ENCODE assay signal across 10 cellular contexts in genomic region chr7:90597879-90598278, GRCh38. TPM values are rescaled to one million over a fixed set of nuclear protein-coding genes. Genes with fewer than 3 reads are reported as not detected.
DNase-seq lines count a peak whose midpoint lies in the region; ATAC-seq and TF ChIP-seq lines count a peak whose summit lies in the region.
"Had no signal": no experiment of that assay in that cellular context is flagged by ENCODE, and none has a peak within 500 bp of the region (broad histone marks: within the 10 kb centered on the region; RNA-seq: fewer than 3 reads in every experiment).

No MANE protein-coding gene starts in this region.

- H3K9me3 ChIP-seq in DOHH2 (ENCODE audit: control insufficient read depth, insufficient read depth, low read length) = no peaks in the 10 kb centered on the region
- H3K9me3 ChIP-seq in endodermal cell (ENCODE audit: control insufficient read depth, low read length) = no peaks in the 10 kb centered on the region
- no peaks in the 10 kb centered on the region for H3K9me3 ChIP-seq in neural cell (ENCODE audit: low read length)

- no peak for TF ChIP-seq POLR2A in NB4 (IDR thresholded peaks at IDR 0.05; ENCODE audit: extremely low read depth, insufficient read length)

- no peaks in the 10 kb centered on the region for H4K20me1 ChIP-seq in DOHH2 (ENCODE audit: control insufficient read depth, insufficient read depth, low read depth, low read length)
- H4K20me1 ChIP-seq in neural cell (ENCODE audit: insufficient read depth) = no peaks in the 10 kb centered on the region

- no peak for TF ChIP-seq CTCF in DOHH2 (IDR thresholded peaks at IDR 0.05; ENCODE audit: low read depth, low read length, poor library complexity, severe bottlenecking)
- no peak for TF ChIP-seq CTCF in NB4 (IDR thresholded peaks at IDR 0.05; ENCODE audit: low read depth, low read length)
- no peak for TF ChIP-seq CTCF in endodermal cell (conservative IDR thresholded peaks at IDR 0.05)
- no peak for TF ChIP-seq CTCF in neural cell (IDR thresholded peaks at IDR 0.05; ENCODE audit: poor library complexity, severe bottlenecking)

- no peaks in the 10 kb centered on the region for H3K36me3 Mint-ChIP-seq in endodermal cell (ENCODE audit: low read depth)
- H3K36me3 Mint-ChIP-seq: naive thymus-derived CD4-positive, alpha-beta T cell had no signal

- no peaks in the 10 kb centered on the region for H3K9me3 Mint-ChIP-seq in endodermal cell
- H3K9me3 Mint-ChIP-seq: activated T-helper 2 cell treated with anti-CD3 and anti-CD28 coated beads, Interferon-gamma antibody, Interleukin-2, Interleukin-4, amounts not matched to agents 10 μg/mL and 5 μg/mL and 100 μg/mL, durations not matched to agents 14 hours and 24 hours and 36 hours had no signal

- H3K27me3 ChIP-seq in DOHH2 (ENCODE audit: control insufficient read depth, low read length) (peaks cover 28% of the 10 kb centered on the region), endodermal cell (ENCODE audit: control insufficient read depth, insufficient read depth, low read length, poor library complexity, severe bottlenecking) (peaks cover 16% of the 10 kb centered on the region), neural cell (ENCODE audit: insufficient read depth, low read depth, low read length) (no peaks in the 10 kb centered on the region)

- H3K27me3 Mint-ChIP-seq in endodermal cell (ENCODE audit: insufficient read depth) = peaks cover 22% of the 10 kb centered on the region

- H3K4me1 ChIP-seq in DOHH2 (ENCODE audit: control insufficient read depth, low read length) (peaks cover 43% of the 10 kb centered on the region), endodermal cell (ENCODE audit: control insufficient read depth, insufficient read depth, low read length) (peaks cover 2% of the 10 kb centered on the region)

- TF ChIP-seq RAD21 in neural cell (conservative IDR thresholded peaks at IDR 0.05) = no peak

- H3K79me2 ChIP-seq in DOHH2 (ENCODE audit: control insufficient read depth, low read length) (no peaks in the 10 kb centered on the region), neural cell (replicated peaks; ENCODE audit: insufficient read depth, low read length) (peaks cover 36% of the 10 kb centered on the region)

- peaks cover 9% of the 10 kb centered on the region for H3F3A ChIP-seq in DOHH2 (ENCODE audit: control insufficient read depth, insufficient read depth)
- no peaks in the 10 kb centered on the region for H3F3A ChIP-seq in neural cell (ENCODE audit: insufficient read depth, low read length, poor library complexity, severe bottlenecking)

- H3K4me1 Mint-ChIP-seq in endodermal cell = peaks cover 24% of the 10 kb centered on the region

- no peak for ATAC-seq in GM19467 (IDR thresholded peaks at IDR 0.05; ENCODE audit: unreplicated experiment)
- ATAC-seq: naive thymus-derived CD4-positive, alpha-beta T cell had no signal

- no peak for DNase-seq in NB4 (ENCODE audit: low read depth)
- DNase-seq in endodermal cell = no peak
- no peak for DNase-seq in NCI-H748 (lab: John Stamatoyannopoulos, UW; ENCODE audit: unreplicated experiment)
- no peak for DNase-seq in GOT3 (lab: John Stamatoyannopoulos, UW)
- DNase-seq in AML-193 (lab: John Stamatoyannopoulos, UW) = no peak
- DNase-seq: naive thymus-derived CD4-positive, alpha-beta T cell had no signal

- no peak for TF ChIP-seq EP300 in neural cell (conservative IDR thresholded peaks at IDR 0.05; ENCODE audit: poor library complexity, severe bottlenecking)

- no peaks in the 10 kb centered on the region for H3K9me2 ChIP-seq in DOHH2 (replicated peaks; ENCODE audit: control insufficient read depth, low read length)
- no peaks in the 10 kb centered on the region for H3K9me2 ChIP-seq in neural cell (ENCODE audit: insufficient read depth, low read length)

- H3K9ac ChIP-seq in endodermal cell (ENCODE audit: extremely low read depth, low read length, poor library complexity, severe bottlenecking) = no peak overlapping the region
- H3K9ac ChIP-seq in neural cell (ENCODE audit: low read length) = no peak overlapping the region

- no peak overlapping the region for H3K4me3 ChIP-seq in DOHH2 (ENCODE audit: low read length)
- peak overlapping the region; percentile 83 for H3K4me3 ChIP-seq in NB4 (ENCODE audit: low read depth, low read length)
- H3K4me3 ChIP-seq in endodermal cell (ENCODE audit: low read length) = peak overlapping the region; percentile 84
- H3K4me3 ChIP-seq in neural cell (ENCODE audit: low read length) = peak overlapping the region; percentile 90

- no peak overlapping the region for H2AFZ ChIP-seq in neural cell (ENCODE audit: low read depth, low read length)

- H3K36me3 ChIP-seq in DOHH2 (ENCODE audit: control insufficient read depth, low read length) (no peaks in the 10 kb centered on the region), endodermal cell (ENCODE audit: control insufficient read depth, insufficient read depth, low read length) (no peaks in the 10 kb centered on the region), neural cell (ENCODE audit: insufficient read depth, low read length) (no peaks in the 10 kb centered on the region)

- H3K4me2 ChIP-seq in DOHH2 (ENCODE audit: low read length) = peak overlapping the region; percentile 81
- peak overlapping the region; percentile 75 for H3K4me2 ChIP-seq in neural cell (ENCODE audit: low read length)

- H3K4me3 Mint-ChIP-seq in endodermal cell = peak overlapping the region; percentile 78

- WGBS in endodermal cell (ENCODE audit: insufficient coverage in 1 of 2, insufficient read length in 1 of 2), 2 experiments = 60 to 73% methylated on average over 1 to 6 of the region's 6 CpGs

- H3K27ac Mint-ChIP-seq in endodermal cell = no peak overlapping the region
- H3K27ac Mint-ChIP-seq: activated T-helper 2 cell treated with anti-CD3 and anti-CD28 coated beads, Interferon-gamma antibody, Interleukin-2, Interleukin-4, amounts not matched to agents 10 μg/mL and 5 μg/mL and 100 μg/mL, durations not matched to agents 14 hours and 24 hours and 36 hours had no signal

- H3K27ac ChIP-seq in DOHH2 (ENCODE audit: low read depth, low read length) (no peak overlapping the region), endodermal cell (ENCODE audit: low read depth, low read length) (no peak overlapping the region), neural cell (ENCODE audit: low read length) (no peak overlapping the region)

TF ChIP-seq in neural cell, 6 proteins besides CTCF, POLR2A, EP300 and RAD21:
- TF ChIP-seq MXI1 (conservative IDR thresholded peaks at IDR 0.05; ENCODE audit: poor library complexity, severe bottlenecking) = no peak

RNA-seq across cellular contexts. Expression of gene CDK14, which starts 1.8 kb away (rescaled TPM):
- 10 to 100 TPM in 1 of 2 donors, 1 to 10 TPM in 1; 8.7 to 13.4 TPM for total RNA-seq in endodermal cell
- 27.6 TPM for polyA plus RNA-seq in endodermal cell (2013, experiment 1 of 2)
- 31.1 TPM for polyA plus RNA-seq in endodermal cell (2013, experiment 2 of 2)
- 25.1 and 29.6 TPM in 2 replicates for polyA plus RNA-seq in neural cell
- polyA minus RNA-seq in neural cell = 47.5 and 57.5 TPM in 2 replicates
